8 cellular contexts compared by ENCODE assay signal in the genomic region with DNA sequence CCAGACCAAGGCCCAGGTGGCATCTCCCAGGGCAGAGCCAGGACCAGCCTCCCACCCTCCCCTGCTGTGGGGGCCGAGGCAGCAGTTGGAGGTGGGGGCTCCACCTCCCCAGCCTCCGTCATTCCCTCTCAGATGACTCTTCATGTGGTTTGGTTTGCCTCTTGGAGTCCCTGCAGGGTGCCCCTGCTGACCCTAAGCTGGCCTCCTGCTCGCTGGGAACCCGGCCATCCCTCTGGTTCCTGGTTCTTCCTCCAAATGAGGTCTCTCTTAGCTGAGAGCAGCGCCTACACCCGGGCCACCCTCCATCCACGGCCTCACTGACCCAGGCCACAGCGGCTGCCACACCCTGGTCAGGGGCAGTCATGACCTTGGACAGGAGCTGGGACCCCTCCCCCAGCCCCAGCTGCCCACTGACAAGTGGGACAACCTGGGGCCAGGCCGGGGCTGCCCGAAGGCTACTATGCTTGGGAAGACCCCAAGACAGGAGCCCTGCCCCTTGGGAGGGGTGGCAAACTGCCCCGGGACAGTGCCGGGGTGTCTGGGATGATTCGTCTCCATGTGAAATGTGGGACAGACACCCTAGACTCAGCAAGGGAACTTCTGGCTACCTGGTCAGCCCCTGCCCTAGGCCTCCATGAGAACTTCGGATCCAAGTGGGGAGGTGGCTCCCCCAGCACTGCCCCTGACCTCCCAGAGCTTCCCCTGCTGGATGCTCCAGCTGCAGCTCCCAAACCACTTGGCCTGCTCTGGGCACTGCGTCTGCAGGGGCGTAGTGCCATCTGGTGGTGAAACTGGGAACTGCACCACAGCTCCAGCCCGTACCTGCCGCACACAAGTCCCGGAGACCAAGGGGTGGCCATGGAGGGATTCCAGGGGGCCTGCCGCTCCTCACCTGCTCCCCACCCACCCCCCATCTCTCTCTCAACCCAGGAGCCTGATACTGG.
DNase-seq lines count a peak whose midpoint lies in the region; ATAC-seq and TF ChIP-seq lines count a peak whose summit lies in the region.

No MANE protein-coding gene starts in this region.

- no peak overlapping the region for H3K27ac Mint-ChIP-seq in GM23338

- H3K9ac ChIP-seq in liver (ENCODE audit: low read depth in 1 of 2, low read length in 2 of 2) = no peak overlapping the region

- no peak overlapping the region for H2AFZ ChIP-seq in GM23338

- peaks cover 13% of the 10 kb centered on the region for H3K27me3 Mint-ChIP-seq in GM23338 (ENCODE audit: insufficient read depth, low read depth, poor library complexity)

- H3K4me3 Mint-ChIP-seq in GM23338 = no peak overlapping the region

- no peaks in the 10 kb centered on the region for H4K20me1 ChIP-seq in GM23338 (replicated peaks; ENCODE audit: insufficient read depth)

- no peaks in the 10 kb centered on the region for H3K9me3 Mint-ChIP-seq in GM23338

- H3K4me1 Mint-ChIP-seq in GM23338 = peaks cover 6% of the 10 kb centered on the region

- H3K79me2 ChIP-seq in GM23338 (replicated peaks; ENCODE audit: insufficient read depth) = no peaks in the 10 kb centered on the region

- H3F3A ChIP-seq in GM23338 (replicated peaks; ENCODE audit: low read depth) = no peaks in the 10 kb centered on the region

- no peaks in the 10 kb centered on the region for H3K9me2 ChIP-seq in GM23338 (ENCODE audit: insufficient read depth)

- no peaks in the 10 kb centered on the region for H3K4me1 ChIP-seq in GM23338 (ENCODE audit: insufficient read depth)
- peaks cover 0 to 3% (median 0%) of the 10 kb centered on the region in 4 donors for H3K4me1 ChIP-seq in liver (ENCODE audit: control insufficient read depth in 4 of 4, insufficient read depth in 4 of 4, low read length in 3 of 4)

- H3K27ac ChIP-seq in GM23338 (ENCODE audit: low read depth) (no peak overlapping the region), coronary artery (no peak overlapping the region), liver (ENCODE audit: low read depth in 1 of 2, low read length in 2 of 2) (no peak overlapping the region)

- H3K4me3 ChIP-seq in AG09309 (ENCODE audit: control insufficient read depth, low read depth, low read length) = no peak overlapping the region
- H3K4me3 ChIP-seq in GM23338 = no peak overlapping the region
- no peak overlapping the region for H3K4me3 ChIP-seq in coronary artery
- H3K4me3 ChIP-seq in liver (ENCODE audit: low read depth in 1 of 3, low read length in 3 of 3) = no peak overlapping the region

- no peaks in the 10 kb centered on the region for H3K27me3 ChIP-seq in GM23338 (ENCODE audit: insufficient read depth)
- no peaks in the 10 kb centered on the region for H3K27me3 ChIP-seq in liver (ENCODE audit: control insufficient read depth in 4 of 4, insufficient read depth in 4 of 4, low read length in 3 of 4)

- peak; percentile 79 for ATAC-seq in GM23338
- ATAC-seq in GM18868 (IDR thresholded peaks at IDR 0.05; ENCODE audit: unreplicated experiment) = no peak

- TF ChIP-seq CTCF in AG09309 (IDR thresholded peaks at IDR 0.05; ENCODE audit: control insufficient read depth, insufficient read depth, low read depth, low read length, missing control alignments) (peak; percentile 99), GM23338 (conservative IDR thresholded peaks at IDR 0.05; ENCODE audit: low read depth in 2 of 2) (peak; percentile 91 to 97), coronary artery (IDR thresholded peaks at IDR 0.05) (peak; percentile 96), liver (IDR thresholded peaks at IDR 0.05; ENCODE audit: low read depth, low read length, missing input control) (peak; percentile 99)

- DNase-seq in AG09309 (ENCODE audit: low read depth) (peak; percentile 23), GM23338 (ENCODE audit: low spot score) (peak; percentile 83), NCI-H460 (ENCODE audit: extremely low read depth, low read depth) (peak; percentile 49), coronary artery (ENCODE audit: low spot score) (peak; percentile 85)
- DNase-seq in activated CD4-positive, alpha-beta T cell treated with anti-CD3 and anti-CD28 coated beads for 48 hours = peak; percentile 88
- peak; percentile 70 to 90 for DNase-seq in stimulated activated CD4-positive, alpha-beta T cell treated with anti-CD3 and anti-CD28 coated beads, Interleukin-4, amount 100 ng/mL, for 48 hours (ENCODE audit: low read depth in 2 of 2)

- no peak overlapping the region for H3K4me2 ChIP-seq in GM23338

- peak; percentile 97 to 99 for TF ChIP-seq RAD21 in liver (IDR thresholded peaks at IDR 0.05)

- no peaks in the 10 kb centered on the region for H3K9me3 ChIP-seq in liver (ENCODE audit: control insufficient read depth in 4 of 4, low read length in 3 of 4)

- H3K36me3 ChIP-seq in GM23338 (ENCODE audit: insufficient read depth) (no peaks in the 10 kb centered on the region), liver (ENCODE audit: control insufficient read depth in 4 of 4, insufficient read depth in 3 of 4, low read depth in 1 of 4, low read length in 3 of 4) (no peaks in the 10 kb centered on the region)

- 38% methylated on average over 20 of the region's 20 CpGs for WGBS in liver

- H3K36me3 Mint-ChIP-seq in GM23338 (ENCODE audit: low read depth) = no peaks in the 10 kb centered on the region

TF ChIP-seq in GM23338, 12 proteins besides CTCF, POLR2A, EP300 and RAD21 (continues in another document):
- no peak for TF ChIP-seq POLR2AphosphoS5 (IDR thresholded peaks at IDR 0.05; ENCODE audit: low read depth)

TF ChIP-seq in liver, 16 proteins besides CTCF, POLR2A, EP300 and RAD21:
- TF ChIP-seq GABPA (IDR thresholded peaks at IDR 0.05 in 1 of 2, conservative IDR thresholded peaks at IDR 0.05 in 1 of 2) (no peak), HNF4G (IDR thresholded peaks at IDR 0.05) (no peak), EGR1 (IDR thresholded peaks at IDR 0.05; ENCODE audit: low read depth in 2 of 2) (no peak), FOXA1 (IDR thresholded peaks at IDR 0.05) (no peak), HNF4A (conservative IDR thresholded peaks at IDR 0.05) (no peak), YY1 (IDR thresholded peaks at IDR 0.05) (no peak), RXRA (IDR thresholded peaks at IDR 0.05) (no peak)
- TF ChIP-seq, protein P1, sequence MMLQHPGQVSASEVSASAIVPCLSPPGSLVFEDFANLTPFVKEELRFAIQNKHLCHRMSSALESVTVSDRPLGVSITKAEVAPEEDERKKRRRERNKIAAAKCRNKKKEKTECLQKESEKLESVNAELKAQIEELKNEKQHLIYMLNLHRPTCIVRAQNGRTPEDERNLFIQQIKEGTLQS (IDR thresholded peaks at IDR 0.05) = no peak
- TF ChIP-seq, protein P2, sequence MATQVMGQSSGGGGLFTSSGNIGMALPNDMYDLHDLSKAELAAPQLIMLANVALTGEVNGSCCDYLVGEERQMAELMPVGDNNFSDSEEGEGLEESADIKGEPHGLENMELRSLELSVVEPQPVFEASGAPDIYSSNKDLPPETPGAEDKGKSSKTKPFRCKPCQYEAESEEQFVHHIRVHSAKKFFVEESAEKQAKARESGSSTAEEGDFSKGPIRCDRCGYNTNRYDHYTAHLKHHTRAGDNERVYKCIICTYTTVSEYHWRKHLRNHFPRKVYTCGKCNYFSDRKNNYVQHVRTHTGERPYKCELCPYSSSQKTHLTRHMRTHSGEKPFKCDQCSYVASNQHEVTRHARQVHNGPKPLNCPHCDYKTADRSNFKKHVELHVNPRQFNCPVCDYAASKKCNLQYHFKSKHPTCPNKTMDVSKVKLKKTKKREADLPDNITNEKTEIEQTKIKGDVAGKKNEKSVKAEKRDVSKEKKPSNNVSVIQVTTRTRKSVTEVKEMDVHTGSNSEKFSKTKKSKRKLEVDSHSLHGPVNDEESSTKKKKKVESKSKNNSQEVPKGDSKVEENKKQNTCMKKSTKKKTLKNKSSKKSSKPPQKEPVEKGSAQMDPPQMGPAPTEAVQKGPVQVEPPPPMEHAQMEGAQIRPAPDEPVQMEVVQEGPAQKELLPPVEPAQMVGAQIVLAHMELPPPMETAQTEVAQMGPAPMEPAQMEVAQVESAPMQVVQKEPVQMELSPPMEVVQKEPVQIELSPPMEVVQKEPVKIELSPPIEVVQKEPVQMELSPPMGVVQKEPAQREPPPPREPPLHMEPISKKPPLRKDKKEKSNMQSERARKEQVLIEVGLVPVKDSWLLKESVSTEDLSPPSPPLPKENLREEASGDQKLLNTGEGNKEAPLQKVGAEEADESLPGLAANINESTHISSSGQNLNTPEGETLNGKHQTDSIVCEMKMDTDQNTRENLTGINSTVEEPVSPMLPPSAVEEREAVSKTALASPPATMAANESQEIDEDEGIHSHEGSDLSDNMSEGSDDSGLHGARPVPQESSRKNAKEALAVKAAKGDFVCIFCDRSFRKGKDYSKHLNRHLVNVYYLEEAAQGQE (IDR thresholded peaks at IDR 0.05) = no peak
- TF ChIP-seq, protein P3, sequence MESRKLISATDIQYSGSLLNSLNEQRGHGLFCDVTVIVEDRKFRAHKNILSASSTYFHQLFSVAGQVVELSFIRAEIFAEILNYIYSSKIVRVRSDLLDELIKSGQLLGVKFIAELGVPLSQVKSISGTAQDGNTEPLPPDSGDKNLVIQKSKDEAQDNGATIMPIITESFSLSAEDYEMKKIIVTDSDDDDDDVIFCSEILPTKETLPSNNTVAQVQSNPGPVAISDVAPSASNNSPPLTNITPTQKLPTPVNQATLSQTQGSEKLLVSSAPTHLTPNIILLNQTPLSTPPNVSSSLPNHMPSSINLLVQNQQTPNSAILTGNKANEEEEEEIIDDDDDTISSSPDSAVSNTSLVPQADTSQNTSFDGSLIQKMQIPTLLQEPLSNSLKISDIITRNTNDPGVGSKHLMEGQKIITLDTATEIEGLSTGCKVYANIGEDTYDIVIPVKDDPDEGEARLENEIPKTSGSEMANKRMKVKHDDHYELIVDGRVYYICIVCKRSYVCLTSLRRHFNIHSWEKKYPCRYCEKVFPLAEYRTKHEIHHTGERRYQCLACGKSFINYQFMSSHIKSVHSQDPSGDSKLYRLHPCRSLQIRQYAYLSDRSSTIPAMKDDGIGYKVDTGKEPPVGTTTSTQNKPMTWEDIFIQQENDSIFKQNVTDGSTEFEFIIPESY (IDR thresholded peaks at IDR 0.05) = no peak
- TF ChIP-seq, protein P4, sequence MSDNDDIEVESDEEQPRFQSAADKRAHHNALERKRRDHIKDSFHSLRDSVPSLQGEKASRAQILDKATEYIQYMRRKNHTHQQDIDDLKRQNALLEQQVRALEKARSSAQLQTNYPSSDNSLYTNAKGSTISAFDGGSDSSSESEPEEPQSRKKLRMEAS (IDR thresholded peaks at IDR 0.05) = no peak

Comparison
In these comparisons a context has a peak if more than half of its experiments do, and no peak if none do; other contexts are left out.
1. DNase-seq: peak in every context shown above with its lines; median percentile 88 in activated CD4-positive, alpha-beta T cell treated with anti-CD3 and anti-CD28 coated beads for 48 hours; 85 in coronary artery; 83 in GM23338; 80 in stimulated activated CD4-positive, alpha-beta T cell treated with anti-CD3 and anti-CD28 coated beads, Interleukin-4, amount 100 ng/mL, for 48 hours; 49 in NCI-H460; 23 in AG09309.